ENCODE assay signal across 8 cellular contexts in genomic region chr1:85894651-85895050, GRCh38.
A peak's percentile ranks its signal among the peaks of the same experiment; 100 is the strongest.
DNase-seq lines count a peak whose midpoint lies in the region; ATAC-seq, FAIRE-seq and TF ChIP-seq lines count a peak whose summit lies in the region.

No MANE protein-coding gene starts in this region.

- CTCF ChIA-PET in A673 (lab: Charles Lee): interaction anchor here (0.6 kb wide), 1 partner anchor 9 kb away, joined by 3 read pairs; no protein-coding TSS in a partner anchor

- H4K91ac ChIP-seq in trophoblast cell (ENCODE audit: low read depth, low read length): no peak overlapping the region

- H2AK5ac ChIP-seq in trophoblast cell (ENCODE audit: low read length): no peak overlapping the region

- no peak overlapping the region for H2BK12ac ChIP-seq in trophoblast cell (ENCODE audit: low read length)

- DNase-seq in A673 (ENCODE audit: low spot score): peak; percentile 54
- peak; percentile 23 for DNase-seq in NT2/D1 (ENCODE audit: low read depth, low spot score)
- DNase-seq in trophoblast cell: peak; percentile 1 to 52
- no peak for DNase-seq in ecto neural progenitor cell (ENCODE audit: low spot score)

- no peak overlapping the region for H3K4me2 ChIP-seq in trophoblast cell (ENCODE audit: low read length)

- no peaks in the 10 kb centered on the region for H3K9me3 ChIP-seq in A673 (ENCODE audit: low read depth, low read length, poor library complexity, severe bottlenecking)
- no peaks in the 10 kb centered on the region for H3K9me3 ChIP-seq in NT2/D1 (ENCODE audit: insufficient read depth, low read length)
- no peaks in the 10 kb centered on the region for H3K9me3 ChIP-seq in trophoblast cell (ENCODE audit: insufficient read depth, low read depth, low read length)

- no peak overlapping the region for H2AFZ ChIP-seq in trophoblast cell (ENCODE audit: insufficient read depth, low read length, poor library complexity)

- no peak overlapping the region for H3K23ac ChIP-seq in trophoblast cell (ENCODE audit: low read length)

- FAIRE-seq in endometrium (lab: Jason Lieb, UNC): peak; percentile 82

- H3K9ac ChIP-seq in NT2/D1 (ENCODE audit: insufficient read length, low read depth) (no peak overlapping the region), trophoblast cell (ENCODE audit: low read length) (no peak overlapping the region)

- H3K27ac ChIP-seq in A673 (ENCODE audit: low read depth, low read length, poor library complexity, severe bottlenecking): no peak overlapping the region
- no peak overlapping the region for H3K27ac ChIP-seq in trophoblast cell (ENCODE audit: low read depth, low read length)

- no CpG with 5 or more reads among the region's 4 CpGs for WGBS in trophoblast cell (ENCODE audit: extremely low coverage, insufficient coverage, insufficient read length)

- no TSS peak for BruUV-seq in A673 (replicated peaks; lab: Mats Ljungman, UMichigan)

- H3K36me3 ChIP-seq in A673 (ENCODE audit: insufficient read depth, low read length, poor library complexity, severe bottlenecking): no peaks in the 10 kb centered on the region
- no peaks in the 10 kb centered on the region for H3K36me3 ChIP-seq in NT2/D1 (ENCODE audit: insufficient read depth, insufficient read length, low read length)
- H3K36me3 ChIP-seq in trophoblast cell (ENCODE audit: control insufficient read depth in 1 of 2, insufficient read depth in 2 of 2, low read length in 2 of 2): no peaks in the 10 kb centered on the region

- H3K4me3 ChIP-seq in A673 (ENCODE audit: low read depth, low read length, poor library complexity, severe bottlenecking) (no peak overlapping the region), NT2/D1 (ENCODE audit: insufficient read length, low read depth) (no peak overlapping the region), trophoblast cell (ENCODE audit: low read depth, low read length) (no peak overlapping the region)

- intact Hi-C loops in A673 (cut with micrococcal nuclease; ENCODE audit: unreplicated experiment): loop anchor here (5.0 kb wide), 2 partner anchors 123 to 463 kb away; no protein-coding TSS in a partner anchor

- POLR2A ChIA-PET in A673 (lab: Charles Lee; ENCODE audit: low non-redundant PET): no interaction called here

- no peaks in the 10 kb centered on the region for H3K27me3 ChIP-seq in A673 (replicated peaks; ENCODE audit: insufficient read depth, low read depth, low read length, poor library complexity)
- H3K27me3 ChIP-seq in NT2/D1 (ENCODE audit: insufficient read depth, insufficient read length): no peaks in the 10 kb centered on the region
- no peaks in the 10 kb centered on the region for H3K27me3 ChIP-seq in trophoblast cell (ENCODE audit: insufficient read depth, low read length)

- TF ChIP-seq CTCF in A673 (conservative IDR thresholded peaks at IDR 0.05; ENCODE audit: low read depth, low read length): peak; percentile 69
- TF ChIP-seq CTCF in GM12872 (IDR thresholded peaks at IDR 0.05; ENCODE audit: insufficient read depth, low read depth, low read length): peak; percentile 38; the same call in 2 of the 3 replicates

- no peaks in the 10 kb centered on the region for H3K79me2 ChIP-seq in trophoblast cell (ENCODE audit: control insufficient read depth, insufficient read depth, low read length, poor library complexity)

- H4K8ac ChIP-seq in trophoblast cell (ENCODE audit: low read depth, low read length): no peak overlapping the region

- no peaks in the 10 kb centered on the region for H3K79me1 ChIP-seq in trophoblast cell (ENCODE audit: low read length)

- no peak overlapping the region for H2BK120ac ChIP-seq in trophoblast cell (ENCODE audit: insufficient read depth, low read length, poor library complexity)

- H2BK5ac ChIP-seq in trophoblast cell (ENCODE audit: low read depth, low read length, poor library complexity): no peak overlapping the region

- no peak overlapping the region for H3K14ac ChIP-seq in trophoblast cell (ENCODE audit: low read length)

- no peak overlapping the region for H3K18ac ChIP-seq in trophoblast cell (ENCODE audit: low read length)

- peak; percentile 70 for ATAC-seq in HG02981 (IDR thresholded peaks at IDR 0.05; ENCODE audit: unreplicated experiment)
- ATAC-seq in HG03039 (IDR thresholded peaks at IDR 0.05; ENCODE audit: unreplicated experiment): no peak

- no peaks in the 10 kb centered on the region for H3K4me1 ChIP-seq in A673 (ENCODE audit: insufficient read depth, low read length, poor library complexity, severe bottlenecking)
- H3K4me1 ChIP-seq in NT2/D1 (ENCODE audit: insufficient read depth, insufficient read length): no peaks in the 10 kb centered on the region
- no peaks in the 10 kb centered on the region for H3K4me1 ChIP-seq in trophoblast cell (ENCODE audit: control insufficient read depth in 1 of 2, insufficient read depth in 2 of 2, low read length in 2 of 2)

- H3K4ac ChIP-seq in trophoblast cell (ENCODE audit: low read depth, low read length): no peak overlapping the region

- H4K12ac ChIP-seq in trophoblast cell (ENCODE audit: low read depth, low read length): no peak overlapping the region
